In genomic region chr7:134084488-134085144, GRCh38 we compare ENCODE assay signal across 10 cellular contexts. TPM values are rescaled to one million over a fixed set of nuclear protein-coding genes. Genes with fewer than 3 reads are reported as not detected.
DNase-seq lines count a peak whose midpoint lies in the region; ATAC-seq and TF ChIP-seq lines count a peak whose summit lies in the region.
"Had no signal": no experiment of that assay in that cellular context is flagged by ENCODE, and none has a peak within 500 bp of the region (broad histone marks: within the 10 kb centered on the region; RNA-seq: fewer than 3 reads in every experiment).

No MANE protein-coding gene starts in this region.

- H3K79me2 ChIP-seq in GM23338 (replicated peaks; ENCODE audit: insufficient read depth) = no peaks in the 10 kb centered on the region

- H3K27ac Mint-ChIP-seq in T-helper 2 cell treated with Interferon-gamma antibody and Interleukin-4, amounts not matched to agents 5 μg/mL and 100 μg/mL, for 36 hours = no peak overlapping the region
- H3K27ac Mint-ChIP-seq in GM23338 = no peak overlapping the region
- no peak overlapping the region for H3K27ac Mint-ChIP-seq in progenitor cell of endocrine pancreas

- TF ChIP-seq POLR2A in NB4 (IDR thresholded peaks at IDR 0.05; ENCODE audit: extremely low read depth, insufficient read length) = no peak

- H4K20me1 ChIP-seq in GM23338 (replicated peaks; ENCODE audit: insufficient read depth) = no peaks in the 10 kb centered on the region

- H3K9me2 ChIP-seq in GM23338 (ENCODE audit: insufficient read depth) = 0 out of 2 replicates have a peak, but pooled peaks cover 7% of the 10 kb centered on the region

- no peak overlapping the region for H3K4me2 ChIP-seq in GM23338

- no peaks in the 10 kb centered on the region for H3K4me1 ChIP-seq in right cardiac atrium (ENCODE audit: control insufficient read depth, insufficient read depth, low read length)
- H3K4me1 ChIP-seq in GM23338 (ENCODE audit: insufficient read depth) = no peaks in the 10 kb centered on the region

- TF ChIP-seq CTCF in NB4 (IDR thresholded peaks at IDR 0.05; ENCODE audit: low read depth, low read length) (no peak), GM23338 (conservative IDR thresholded peaks at IDR 0.05; ENCODE audit: low read depth in 2 of 2) (no peak), progenitor cell of endocrine pancreas (IDR thresholded peaks at IDR 0.05; ENCODE audit: unreplicated experiment) (no peak)

- H3K36me3 ChIP-seq in GM23338 (ENCODE audit: insufficient read depth) = peaks cover 18% of the 10 kb centered on the region
- H3K36me3 ChIP-seq: heart left ventricle, thoracic aorta had no signal

- no peaks in the 10 kb centered on the region for H3K27me3 Mint-ChIP-seq in T-helper 2 cell treated with Interferon-gamma antibody and Interleukin-4, amounts not matched to agents 5 μg/mL and 100 μg/mL, for 36 hours (ENCODE audit: low read depth)
- no peaks in the 10 kb centered on the region for H3K27me3 Mint-ChIP-seq in GM23338 (ENCODE audit: insufficient read depth, low read depth, poor library complexity)
- H3K27me3 Mint-ChIP-seq in progenitor cell of endocrine pancreas = no peaks in the 10 kb centered on the region

- no peaks in the 10 kb centered on the region for H3F3A ChIP-seq in GM23338 (replicated peaks; ENCODE audit: low read depth)

- DNase-seq in NB4 (ENCODE audit: low read depth) (peak; percentile 84), right cardiac atrium (no peak), GM23338 (ENCODE audit: low spot score) (no peak), progenitor cell of endocrine pancreas (ENCODE audit: low spot score, unreplicated experiment) (no peak)
- DNase-seq in T-helper 2 cell treated with Interferon-gamma antibody and Interleukin-4, amounts not matched to agents 5 μg/mL and 100 μg/mL, for 36 hours (ENCODE audit: low spot score) = no peak
- no peak for DNase-seq in stimulated activated CD4-positive, alpha-beta T cell treated with anti-CD3 and anti-CD28 coated beads, Interleukin-4, amount 100 ng/mL, for 4 hours
- DNase-seq: heart left ventricle had no signal

- H3K27me3 ChIP-seq in right cardiac atrium (ENCODE audit: control insufficient read depth, insufficient read depth) = no peaks in the 10 kb centered on the region
- no peaks in the 10 kb centered on the region for H3K27me3 ChIP-seq in GM23338 (ENCODE audit: insufficient read depth)
- H3K27me3 ChIP-seq: heart left ventricle had no signal

- H3K4me3 ChIP-seq in NB4 (ENCODE audit: low read depth, low read length) (no peak overlapping the region), right cardiac atrium (ENCODE audit: low read length) (no peak overlapping the region), GM23338 (no peak overlapping the region)
- H3K4me3 ChIP-seq: heart left ventricle, thoracic aorta had no signal

- no peak overlapping the region for H3K27ac ChIP-seq in right cardiac atrium (ENCODE audit: low read length)
- H3K27ac ChIP-seq in GM23338 (ENCODE audit: low read depth) = no peak overlapping the region
- H3K27ac ChIP-seq: thoracic aorta had no signal

- no peak overlapping the region for H2AFZ ChIP-seq in GM23338

- 86% methylated on average over 3 of the region's 3 CpGs for WGBS in right cardiac atrium

- no peaks in the 10 kb centered on the region for H3K9me3 ChIP-seq in right cardiac atrium (ENCODE audit: control insufficient read depth, low read length)
- H3K9me3 ChIP-seq: thoracic aorta had no signal

- H3K4me3 Mint-ChIP-seq in T-helper 2 cell treated with Interferon-gamma antibody and Interleukin-4, amounts not matched to agents 5 μg/mL and 100 μg/mL, for 36 hours = no peak overlapping the region
- H3K4me3 Mint-ChIP-seq in GM23338 = no peak overlapping the region
- no peak overlapping the region for H3K4me3 Mint-ChIP-seq in progenitor cell of endocrine pancreas (ENCODE audit: low read depth)

- H3K36me3 Mint-ChIP-seq in T-helper 2 cell treated with Interferon-gamma antibody and Interleukin-4, amounts not matched to agents 5 μg/mL and 100 μg/mL, for 36 hours (ENCODE audit: low read depth) = no peaks in the 10 kb centered on the region
- peaks cover 39% of the 10 kb centered on the region for H3K36me3 Mint-ChIP-seq in GM23338 (ENCODE audit: low read depth)
- peaks cover 31% of the 10 kb centered on the region for H3K36me3 Mint-ChIP-seq in progenitor cell of endocrine pancreas (ENCODE audit: insufficient read depth)

- ATAC-seq in GM18498 (IDR thresholded peaks at IDR 0.05; ENCODE audit: unreplicated experiment) (peak; percentile 75), HG02642 (IDR thresholded peaks at IDR 0.05; ENCODE audit: poor library complexity, unreplicated experiment) (peak; percentile 74), right cardiac atrium (peak; percentile 29 to 41), GM23338 (no peak)

- H3K9me3 Mint-ChIP-seq in T-helper 2 cell treated with Interferon-gamma antibody and Interleukin-4, amounts not matched to agents 5 μg/mL and 100 μg/mL, for 36 hours = peaks cover 33% of the 10 kb centered on the region
- H3K9me3 Mint-ChIP-seq in GM23338 = peaks cover 42% of the 10 kb centered on the region
- H3K9me3 Mint-ChIP-seq in progenitor cell of endocrine pancreas (ENCODE audit: low read depth) = peaks cover 33% of the 10 kb centered on the region

- intact Hi-C loops in right cardiac atrium (cut with DNase I) = no loop called here

- no peaks in the 10 kb centered on the region for H3K4me1 Mint-ChIP-seq in T-helper 2 cell treated with Interferon-gamma antibody and Interleukin-4, amounts not matched to agents 5 μg/mL and 100 μg/mL, for 36 hours (ENCODE audit: low read depth)
- no peaks in the 10 kb centered on the region for H3K4me1 Mint-ChIP-seq in GM23338
- no peaks in the 10 kb centered on the region for H3K4me1 Mint-ChIP-seq in progenitor cell of endocrine pancreas (ENCODE audit: low read depth)

TF ChIP-seq in GM23338, 12 proteins besides CTCF, POLR2A, EP300 and RAD21:
- TF ChIP-seq CREB1 (CRISPR knock-in tag; IDR thresholded peaks at IDR 0.05; ENCODE audit: low read depth) (no peak), EZH2 (IDR thresholded peaks at IDR 0.05; ENCODE audit: low read depth, unreplicated experiment) (no peak), ETS1 (IDR thresholded peaks at IDR 0.05) (no peak), REST (IDR thresholded peaks at IDR 0.05; ENCODE audit: unreplicated experiment) (no peak), EZH2phosphoT487 (IDR thresholded peaks at IDR 0.05; ENCODE audit: unreplicated experiment) (no peak), STAT1 (IDR thresholded peaks at IDR 0.05; ENCODE audit: unreplicated experiment) (no peak), POLR2AphosphoS5 (IDR thresholded peaks at IDR 0.05; ENCODE audit: low read depth) (no peak), ZNF331 (CRISPR knock-in tag; IDR thresholded peaks at IDR 0.05; ENCODE audit: low read depth) (no peak)
TF ChIP-seq in GM23338: peak in this region for 0.

RNA-seq across cellular contexts. Expression of gene LRGUK, which starts 42.5 kb away (rescaled TPM):
- total RNA-seq in right cardiac atrium = under 1 TPM; 0.06 to 0.40 (median 0.16) TPM
- polyA plus RNA-seq in right cardiac atrium = not detected
- total RNA-seq in GM23338 (2014; rRNA removed; shearing (Covaris generic)) = 3.8 and 7.1 TPM in 2 replicates
- polyA plus RNA-seq in GM23338 (2016; fragmentation: Nextera tagmentation; extraction: Ambion mirVana) = 2.4 and 2.6 TPM in 2 replicates
- total RNA-seq in progenitor cell of endocrine pancreas = 2.6 and 2.9 TPM in 2 replicates
